8 cellular contexts compared by ENCODE assay signal in the genomic region with DNA sequence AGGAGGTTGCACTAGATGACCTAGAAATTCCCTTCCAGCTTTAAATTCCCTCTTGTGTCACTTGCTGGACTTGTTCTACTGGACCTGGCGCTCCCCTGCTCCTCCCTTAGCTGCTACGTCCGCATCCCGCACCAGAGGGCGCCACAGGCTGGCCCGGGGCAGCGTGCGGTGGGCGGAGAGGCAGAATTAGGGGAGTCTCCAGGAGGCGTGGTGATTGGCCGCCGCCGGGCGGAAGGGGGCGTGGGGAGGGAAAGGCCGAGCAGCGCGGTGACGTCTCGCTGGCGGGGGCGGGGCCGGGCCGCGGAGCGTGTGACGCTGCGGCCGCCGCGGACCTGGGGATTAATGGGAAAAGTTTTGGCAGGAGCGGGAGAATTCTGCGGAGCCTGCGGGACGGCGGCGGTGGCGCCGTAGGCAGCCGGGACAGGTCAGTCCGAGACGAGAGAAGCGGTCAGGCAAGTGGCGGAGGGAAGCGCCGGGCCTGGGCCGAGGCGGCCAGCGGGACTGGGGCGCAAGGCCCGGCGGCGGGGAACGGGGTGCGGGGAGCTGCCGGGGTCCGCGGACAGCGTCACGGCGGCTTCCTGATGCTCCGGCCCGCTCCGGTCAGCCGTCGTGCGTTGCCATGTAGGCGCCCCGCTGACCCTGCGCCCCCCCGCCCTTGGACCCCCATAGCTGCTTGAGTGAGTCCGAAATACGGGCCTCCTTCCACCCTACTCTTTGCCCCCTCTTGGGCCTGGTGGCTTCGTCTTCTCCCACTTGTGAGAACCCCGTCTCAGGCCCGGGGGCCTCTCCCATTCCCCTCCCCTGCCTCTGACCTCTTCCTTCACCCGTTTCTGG. TPM values are rescaled to one million over a fixed set of nuclear protein-coding genes. Genes with fewer than 3 reads are reported as not detected.
A peak's percentile ranks its signal among the peaks of the same experiment; 100 is the strongest.
DNase-seq lines count a peak whose midpoint lies in the region; ATAC-seq and TF ChIP-seq lines count a peak whose summit lies in the region.

A gene (plus strand): TSS at position 301 of the 834 bp plus-strand sequence. CDS start 68,530 bp downstream, outside the sequence.

- H3K27me3 Mint-ChIP-seq in naive B cell, result no peaks in the 10 kb centered on the region
- no peaks in the 10 kb centered on the region for H3K27me3 Mint-ChIP-seq in stimulated activated memory B cell treated with anti-CD40 and anti-IgM and Interleukin-4, amounts not matched to agents 10 μg/mL and 1 μg/mL and 100 μg/mL, for 72 hours

- H3K36me3 ChIP-seq in DND-41 (ENCODE audit: insufficient read depth, low read length) (peaks cover 3% of the 10 kb centered on the region; the same call in 1 of the 2 replicates), KMS-11 (ENCODE audit: insufficient read depth) (no peaks in the 10 kb centered on the region), Panc1 (ENCODE audit: control insufficient read depth, insufficient read depth, low read length) (no peaks in the 10 kb centered on the region; the same call in 1 of the 2 replicates), esophagus squamous epithelium (peaks cover 0 to 24% (median 0%) of the 10 kb centered on the region in 3 donors)

- peak within 1 kb of the TSS; percentile 96 to 99 (median 98) for H3K27ac Mint-ChIP-seq in naive B cell
- peak within 1 kb of the TSS; percentile 74 for H3K27ac Mint-ChIP-seq in stimulated activated memory B cell treated with anti-CD40 and anti-IgM and Interleukin-4, amounts not matched to agents 10 μg/mL and 1 μg/mL and 100 μg/mL, for 72 hours

- H3K4me1 Mint-ChIP-seq in naive B cell, result peaks cover 45 to 55% (median 52%) of the 10 kb centered on the region in 3 donors
- peaks cover 47% of the 10 kb centered on the region for H3K4me1 Mint-ChIP-seq in stimulated activated memory B cell treated with anti-CD40 and anti-IgM and Interleukin-4, amounts not matched to agents 10 μg/mL and 1 μg/mL and 100 μg/mL, for 72 hours

- H3K4me3 ChIP-seq in DND-41 (ENCODE audit: low read depth in 1 of 2, low read length in 2 of 2) (peak within 1 kb of the TSS; percentile 38 to 75; a peak in 3 of 4 replicates), KMS-11 (IDR thresholded peaks at IDR 0.05; ENCODE audit: insufficient read depth, low read depth, low read length) (no peak within 1 kb of the TSS), Panc1 (ENCODE audit: low read depth in 2 of 2, low read length in 2 of 2) (peak within 1 kb of the TSS; percentile 83 to 89), esophagus squamous epithelium (peak within 1 kb of the TSS; percentile 69 to 99 (median 92))

- WGBS in esophagus squamous epithelium, 2 donors, result 0% methylated on average over 4 to 6 of the region's 77 CpGs

- peak within 1 kb of the TSS; percentile 69 for H3K9ac ChIP-seq in DND-41 (ENCODE audit: low read depth, low read length)
- H3K9ac ChIP-seq in KMS-11, result peak within 1 kb of the TSS; percentile 50; the same call in 1 of the 2 replicates

- peaks cover 8 to 15% of the 10 kb centered on the region in 2 donors for H3K36me3 Mint-ChIP-seq in naive B cell
- H3K36me3 Mint-ChIP-seq in stimulated activated memory B cell treated with anti-CD40 and anti-IgM and Interleukin-4, amounts not matched to agents 10 μg/mL and 1 μg/mL and 100 μg/mL, for 72 hours, result peaks cover 9% of the 10 kb centered on the region

- peaks cover 14% of the 10 kb centered on the region for H3K79me2 ChIP-seq in DND-41 (ENCODE audit: insufficient read depth, low read length)
- no peaks in the 10 kb centered on the region; the same call in 1 of the 2 replicates for H3K79me2 ChIP-seq in KMS-11 (ENCODE audit: insufficient read depth, low read depth)

- TF ChIP-seq POLR2A in esophagus squamous epithelium (IDR thresholded peaks at IDR 0.05), result peak in 3 of 4 donors; percentile 67 to 86 (median 71)

- TF ChIP-seq CTCF in DND-41 (IDR thresholded peaks at IDR 0.05; ENCODE audit: borderline replicate concordance, extremely low read depth, low read length, poor library complexity, severe bottlenecking), result peak; percentile 98
- TF ChIP-seq CTCF in KMS-11 (conservative IDR thresholded peaks at IDR 0.05; ENCODE audit: low read depth, low read length), result peak; percentile 96
- peak; percentile 98 for TF ChIP-seq CTCF in Panc1 (IDR thresholded peaks at IDR 0.05)
- TF ChIP-seq CTCF in esophagus squamous epithelium (IDR thresholded peaks at IDR 0.05), result peak; percentile 93 to 100 (median 100)

- ATAC-seq in DND-41 (ENCODE audit: insufficient read depth, low read depth) (peak; percentile 98), GM21737 (IDR thresholded peaks at IDR 0.05; ENCODE audit: unreplicated experiment) (peak; percentile 99), Panc1 (peak; percentile 100), naive B cell (ENCODE audit: low read depth in 2 of 2) (peak; percentile 88 to 91)
- peak; percentile 100 for ATAC-seq in stimulated activated memory B cell treated with anti-CD40 and anti-IgM and Interleukin-4, amounts not matched to agents 10 μg/mL and 1 μg/mL and 100 μg/mL, for 72 hours

- intact Hi-C loops in Panc1 (cut with micrococcal nuclease; ENCODE audit: unreplicated experiment) (loop anchor here (1.0 to 2.0 kb wide), 2 partner anchors 72 to 107 kb away; no protein-coding TSS in a partner anchor), esophagus squamous epithelium (cut with DNase I) (loop anchor here (5.0 to 10.0 kb wide), 2 partner anchors 72 to 110 kb away; a partner anchor contains a TSS)

- CTCF ChIA-PET in Panc1 (lab: Charles Lee), result interaction anchor here (0.6 to 2.2 kb wide), 8 partner anchors 46 to 205 kb away, joined by 3 to 34 read pairs (median 4); a partner anchor contains a TSS

- H3K4me2 ChIP-seq in DND-41 (ENCODE audit: insufficient read depth, low read length) (peak within 1 kb of the TSS; percentile 80), KMS-11 (peak within 1 kb of the TSS; percentile 89)

- POLR2A ChIA-PET in Panc1 (lab: Charles Lee), result interaction anchor here (0.6 kb wide), 1 partner anchor 26 kb away, joined by 4 read pairs; no protein-coding TSS in a partner anchor

- no TSS peak for BruUV-seq in Panc1 (replicated peaks; lab: Mats Ljungman, UMichigan)

- DNase-seq in DND-41 (peak; percentile 96), Panc1 (ENCODE audit: low read depth, low spot score) (peak; percentile 73), esophagus squamous epithelium (lab: John Stamatoyannopoulos, UW) (peak; percentile 91), naive B cell (peak; percentile 98)
- DNase-seq in activated T-cell treated with anti-CD3 and anti-CD28 coated beads, Interleukin-2, amount 50 U/mL, for 48 hours, result peak; percentile 99 to 100

- peak within 1 kb of the TSS; percentile 82 for H2AFZ ChIP-seq in DND-41 (ENCODE audit: low read depth, low read length)
- peak within 1 kb of the TSS; percentile 52 for H2AFZ ChIP-seq in KMS-11 (ENCODE audit: low read depth)

- H3K27me3 ChIP-seq in DND-41 (ENCODE audit: insufficient read depth, low read length, poor library complexity), result no peaks in the 10 kb centered on the region
- H3K27me3 ChIP-seq in KMS-11 (ENCODE audit: insufficient read depth, low read depth), result no peaks in the 10 kb centered on the region
- H3K27me3 ChIP-seq in Panc1 (ENCODE audit: control insufficient read depth, insufficient read depth, low read length), result no peaks in the 10 kb centered on the region
- no peaks in the 10 kb centered on the region for H3K27me3 ChIP-seq in esophagus squamous epithelium

- H3K4me1 ChIP-seq in DND-41 (ENCODE audit: insufficient read depth, low read length) (peaks cover 20% of the 10 kb centered on the region), KMS-11 (ENCODE audit: low read depth, poor library complexity, severe bottlenecking) (peaks cover 10% of the 10 kb centered on the region), Panc1 (ENCODE audit: control insufficient read depth, insufficient read depth, low read length) (peaks cover 10% of the 10 kb centered on the region), esophagus squamous epithelium (peaks cover 17 to 46% (median 32%) of the 10 kb centered on the region in 3 donors)

- H3K27ac ChIP-seq in DND-41 (ENCODE audit: low read length), result peak within 1 kb of the TSS; percentile 46
- H3K27ac ChIP-seq in KMS-11, result no peak within 1 kb of the TSS
- H3K27ac ChIP-seq in Panc1 (ENCODE audit: low read length), result peak within 1 kb of the TSS; percentile 93
- H3K27ac ChIP-seq in esophagus squamous epithelium, result peak within 1 kb of the TSS; percentile 89 to 97 (median 96)

- H3K4me3 Mint-ChIP-seq in naive B cell, result peak within 1 kb of the TSS; percentile 88 to 97 (median 96)
- peak within 1 kb of the TSS; percentile 84 for H3K4me3 Mint-ChIP-seq in stimulated activated memory B cell treated with anti-CD40 and anti-IgM and Interleukin-4, amounts not matched to agents 10 μg/mL and 1 μg/mL and 100 μg/mL, for 72 hours

- in situ Hi-C loops in Panc1 (cut with HindIII; ENCODE audit: low pct_unique_long_range_greater_than_20kb, low sequenced_read_pairs), result no loop called here

- no peaks in the 10 kb centered on the region for H3K9me3 ChIP-seq in DND-41 (ENCODE audit: insufficient read depth, low read length, severe bottlenecking)
- no peaks in the 10 kb centered on the region for H3K9me3 ChIP-seq in Panc1 (ENCODE audit: control insufficient read depth, insufficient read depth, low read depth, low read length)
- H3K9me3 ChIP-seq in esophagus squamous epithelium, result no peaks in the 10 kb centered on the region

- H4K20me1 ChIP-seq in DND-41 (ENCODE audit: insufficient read depth, low read length) (peaks cover 13% of the 10 kb centered on the region; the same call in 1 of the 2 replicates), KMS-11 (ENCODE audit: insufficient read depth) (no peaks in the 10 kb centered on the region)

- H3K9me3 Mint-ChIP-seq in naive B cell, result no peaks in the 10 kb centered on the region
- H3K9me3 Mint-ChIP-seq in stimulated activated memory B cell treated with anti-CD40 and anti-IgM and Interleukin-4, amounts not matched to agents 10 μg/mL and 1 μg/mL and 100 μg/mL, for 72 hours, result no peaks in the 10 kb centered on the region

RNA-seq across cellular contexts. Expression of the gene that starts here (rescaled TPM):
- total RNA-seq in Panc1 (2021; ENCODE audit: unreplicated experiment) (14.4 TPM), esophagus squamous epithelium (10 to 100 TPM; 17.0 to 42.8 (median 28.2) TPM)
- polyA plus RNA-seq in Panc1 (2012; ENCODE audit: insufficient read length), result 17.8 TPM
- 10 to 100 TPM in 1 of 6 donors, 1 to 10 TPM in 4, not detected in 1; 5.6 to 13.9 (median 5.7) TPM for polyA plus RNA-seq in naive B cell (ENCODE audit: low read depth in 6 of 6)
